ENCODE assay signal across 30 cellular contexts in genomic region chr3:118102737-118103136, GRCh38.
DNase-seq lines count a peak whose midpoint lies in the region; ATAC-seq and TF ChIP-seq lines count a peak whose summit lies in the region.
"Had no signal": no experiment of that assay in that cellular context is flagged by ENCODE, and none has a peak within 500 bp of the region (broad histone marks: within the 10 kb centered on the region; RNA-seq: fewer than 3 reads in every experiment).

No MANE protein-coding gene starts in this region.

- no peaks in the 10 kb centered on the region for H3K79me2 ChIP-seq in DND-41 (ENCODE audit: insufficient read depth, low read length)
- H3K79me2 ChIP-seq: parathyroid adenoma had no signal

- DNase-seq in DND-41, result peak; percentile 20
- peak; percentile 61 for DNase-seq in HT1080 (ENCODE audit: low read depth)
- peak; percentile 5 for DNase-seq in RPMI8226
- peak; percentile 86 for DNase-seq in epithelial cell of esophagus (ENCODE audit: low read depth)
- DNase-seq in LoVo (ENCODE audit: low spot score), result no peak
- DNase-seq in GM13977 (ENCODE audit: low spot score), result no peak
- no peak for DNase-seq in omental fat pad (ENCODE audit: low spot score)
- DNase-seq in glutamatergic neuron, result no peak
- DNase-seq: 8988T; activated B cell treated with CpG ODN at 0.5 μM for 24 hours; activated CD4-positive, alpha-beta T cell treated with anti-CD3 and anti-CD28 coated beads, Interleukin-2, amount 10 ng/mL, durations not matched to agents 7 days and 5 days; activated effector memory CD4-positive, alpha-beta T cell treated with anti-CD3 and anti-CD28 coated beads, Interleukin-2, amount 50 U/mL, for 16 hours; activated T-cell treated with anti-CD3 and anti-CD28 coated beads, Interleukin-2, amount 50 U/mL, for 24 hours; Caco-2; immature natural killer cell; left colon; NCI-H1092 treated with DMSO at 0.1 percent for 48 hours; NCI-H187; NCI-H2171; SHP77; small intestine; stimulated activated naive B cell treated with anti-CD40 and anti-IgM and Interleukin-4, amounts not matched to agents 10 μg/mL and 1 μg/mL and 100 μg/mL, for 72 hours; substantia nigra; T-helper 9 cell had no signal

- H3K36me3 ChIP-seq in DND-41 (ENCODE audit: insufficient read depth, low read length), result no peaks in the 10 kb centered on the region
- H3K36me3 ChIP-seq: HAP-1 had no signal

- H3K9ac ChIP-seq in DND-41 (ENCODE audit: low read depth, low read length), result no peak overlapping the region
- H3K9ac ChIP-seq: parathyroid adenoma had no signal

- H3K27ac ChIP-seq in DND-41 (ENCODE audit: low read length), result no peak overlapping the region
- H3K27ac ChIP-seq: C4-2B, parathyroid adenoma had no signal

- TF ChIP-seq CTCF in DND-41 (IDR thresholded peaks at IDR 0.05; ENCODE audit: borderline replicate concordance, extremely low read depth, low read length, poor library complexity, severe bottlenecking) (no peak), epithelial cell of esophagus (IDR thresholded peaks at IDR 0.05; ENCODE audit: insufficient read depth, low read depth, low read length, missing control alignments) (no peak), GM13977 (IDR thresholded peaks at IDR 0.05; ENCODE audit: extremely low read depth, insufficient read depth, missing control alignments) (no peak), omental fat pad (IDR thresholded peaks at IDR 0.05) (no peak), glutamatergic neuron (IDR thresholded peaks at IDR 0.05; ENCODE audit: partially characterized antibody, unreplicated experiment) (no peak)

- no peak overlapping the region for H2AFZ ChIP-seq in DND-41 (ENCODE audit: low read depth, low read length)
- H2AFZ ChIP-seq: parathyroid adenoma had no signal

- H3K36me3 Mint-ChIP-seq in glutamatergic neuron (ENCODE audit: unreplicated experiment), result no peaks in the 10 kb centered on the region
- H3K36me3 Mint-ChIP-seq: activated naive CD8-positive, alpha-beta T cell; immature natural killer cell; stimulated activated naive B cell treated with anti-CD40 and anti-IgM and Interleukin-4, amounts not matched to agents 10 μg/mL and 1 μg/mL and 100 μg/mL, for 72 hours; type B pancreatic cell had no signal

- H4K20me1 ChIP-seq in DND-41 (ENCODE audit: insufficient read depth, low read length), result no peaks in the 10 kb centered on the region

- peaks cover 1% of the 10 kb centered on the region for H3K9me3 Mint-ChIP-seq in glutamatergic neuron (ENCODE audit: unreplicated experiment)
- H3K9me3 Mint-ChIP-seq: neural crest cell, type B pancreatic cell had no signal

- ATAC-seq in DND-41 (ENCODE audit: insufficient read depth, low read depth), result peak; percentile 87
- ATAC-seq in omental fat pad (ENCODE audit: low FRiP score), result no peak
- ATAC-seq: left colon; stimulated activated naive B cell treated with anti-CD40 and anti-IgM and Interleukin-4, amounts not matched to agents 10 μg/mL and 1 μg/mL and 100 μg/mL, for 72 hours had no signal

- H3K27me3 Mint-ChIP-seq in glutamatergic neuron (ENCODE audit: unreplicated experiment), result no peaks in the 10 kb centered on the region
- H3K27me3 Mint-ChIP-seq: activated B cell treated with CpG ODN at 0.5 μM for 24 hours; activated CD4-positive, alpha-beta T cell treated with anti-CD3 and anti-CD28 coated beads, Interleukin-2, amount 10 ng/mL, durations not matched to agents 7 days and 5 days; activated naive CD8-positive, alpha-beta T cell; activated T-cell treated with anti-CD3 and anti-CD28 coated beads, Interleukin-2, amount 50 U/mL, for 24 hours; stimulated activated naive B cell treated with anti-CD40 and anti-IgM and Interleukin-4, amounts not matched to agents 10 μg/mL and 1 μg/mL and 100 μg/mL, for 72 hours had no signal

- H3K4me2 ChIP-seq in DND-41 (ENCODE audit: insufficient read depth, low read length), result no peak overlapping the region

- H3K4me3 Mint-ChIP-seq in glutamatergic neuron (ENCODE audit: unreplicated experiment), result no peak overlapping the region
- H3K4me3 Mint-ChIP-seq: activated B cell treated with CpG ODN at 0.5 μM for 24 hours; activated CD4-positive, alpha-beta T cell treated with anti-CD3 and anti-CD28 coated beads, Interleukin-2, amount 10 ng/mL, durations not matched to agents 7 days and 5 days; activated naive CD8-positive, alpha-beta T cell; activated T-cell treated with anti-CD3 and anti-CD28 coated beads, Interleukin-2, amount 50 U/mL, for 24 hours; immature natural killer cell; neural crest cell; stimulated activated naive B cell treated with anti-CD40 and anti-IgM and Interleukin-4, amounts not matched to agents 10 μg/mL and 1 μg/mL and 100 μg/mL, for 72 hours; type B pancreatic cell had no signal

- H3K27me3 ChIP-seq in DND-41 (ENCODE audit: insufficient read depth, low read length, poor library complexity), result no peaks in the 10 kb centered on the region

- in situ Hi-C loops in GM13977 (cut with MboI; ENCODE audit: low pct_unique_long_range_greater_than_20kb, low sequenced_read_pairs, unreplicated experiment), result no loop called here

- no peaks in the 10 kb centered on the region for H3K9me3 ChIP-seq in DND-41 (ENCODE audit: insufficient read depth, low read length, severe bottlenecking)
- H3K9me3 ChIP-seq: Caco-2, HAP-1 had no signal

- H3K27ac Mint-ChIP-seq in glutamatergic neuron (ENCODE audit: unreplicated experiment), result no peak overlapping the region
- H3K27ac Mint-ChIP-seq: activated B cell treated with CpG ODN at 0.5 μM for 24 hours; activated CD4-positive, alpha-beta T cell treated with anti-CD3 and anti-CD28 coated beads, Interleukin-2, amount 10 ng/mL, durations not matched to agents 7 days and 5 days; activated naive CD8-positive, alpha-beta T cell; activated T-cell treated with anti-CD3 and anti-CD28 coated beads, Interleukin-2, amount 50 U/mL, for 24 hours; immature natural killer cell; stimulated activated naive B cell treated with anti-CD40 and anti-IgM and Interleukin-4, amounts not matched to agents 10 μg/mL and 1 μg/mL and 100 μg/mL, for 72 hours; type B pancreatic cell had no signal

- H3K4me3 ChIP-seq in DND-41 (ENCODE audit: low read depth in 1 of 2, low read length in 2 of 2), result no peak overlapping the region
- H3K4me3 ChIP-seq in epithelial cell of esophagus (ENCODE audit: low read length), result no peak overlapping the region
- H3K4me3 ChIP-seq: HAP-1 had no signal

- no peaks in the 10 kb centered on the region for H3K4me1 Mint-ChIP-seq in glutamatergic neuron (ENCODE audit: low read depth, unreplicated experiment)
- H3K4me1 Mint-ChIP-seq: activated B cell treated with CpG ODN at 0.5 μM for 24 hours; activated CD4-positive, alpha-beta T cell treated with anti-CD3 and anti-CD28 coated beads, Interleukin-2, amount 10 ng/mL, durations not matched to agents 7 days and 5 days; immature natural killer cell; stimulated activated naive B cell treated with anti-CD40 and anti-IgM and Interleukin-4, amounts not matched to agents 10 μg/mL and 1 μg/mL and 100 μg/mL, for 72 hours had no signal

- peaks cover 16% of the 10 kb centered on the region for H3K4me1 ChIP-seq in DND-41 (ENCODE audit: insufficient read depth, low read length)
- H3K4me1 ChIP-seq: Caco-2, HAP-1, parathyroid adenoma had no signal

Comparison
In these comparisons a context has a peak if more than half of its experiments do, and no peak if none do; other contexts are left out.
1. DNase-seq: peak in DND-41 (single experiment), HT1080 (single experiment), RPMI8226 (single experiment) and epithelial cell of esophagus (single experiment); none in LoVo (single experiment), GM13977 (single experiment), omental fat pad (single experiment) and glutamatergic neuron (single experiment).